In the genomic region with DNA sequence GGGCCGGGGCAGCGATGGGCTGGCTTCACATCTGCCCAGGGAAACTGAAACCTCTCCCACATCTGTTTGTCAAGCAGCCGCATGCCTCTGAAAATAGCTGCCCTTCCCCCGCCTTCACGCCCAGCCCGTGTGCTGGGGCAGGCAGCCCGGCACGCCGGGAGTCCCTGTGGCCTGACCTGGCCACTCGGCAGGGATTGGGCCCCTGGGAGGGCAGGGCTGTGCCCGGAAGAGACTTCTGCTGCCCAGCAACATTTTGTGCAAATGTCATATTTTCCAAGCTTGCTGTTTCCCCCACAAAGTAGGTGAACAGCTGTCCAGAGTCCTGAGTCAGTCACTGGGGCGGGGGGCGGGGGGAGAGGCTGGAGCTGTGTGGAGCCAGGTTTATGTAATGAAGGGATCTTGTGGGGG, we compare ENCODE assay signal across 8 cellular contexts. TPM values are rescaled to one million over a fixed set of nuclear protein-coding genes. Genes with fewer than 3 reads are reported as not detected.
DNase-seq lines count a peak whose midpoint lies in the region; ATAC-seq and TF ChIP-seq lines count a peak whose summit lies in the region.

No MANE protein-coding gene starts in this region.

- peaks cover 5% of the 10 kb centered on the region for H3K4me1 ChIP-seq in ovary (ENCODE audit: insufficient read depth)

- H3K9me3 ChIP-seq in ovary: no peaks in the 10 kb centered on the region

- H3K27me3 ChIP-seq in ovary: no peaks in the 10 kb centered on the region

- ATAC-seq in HG03095 (IDR thresholded peaks at IDR 0.05; ENCODE audit: unreplicated experiment): no peak

- DNase-seq in DMS 273 treated with DMSO at 0.1 percent for 48 hours (lab: John Stamatoyannopoulos, UW): peak; percentile 22
- peak; percentile 74 for DNase-seq in RPMI8226
- peak; percentile 68 to 82 for DNase-seq in foreskin fibroblast
- DNase-seq in ovary: peak; percentile 58 to 73 (median 70)
- no peak for DNase-seq in activated CD8-positive, alpha-beta memory T cell treated with anti-CD3 and anti-CD28 coated beads, Interleukin-2, amount 50 U/mL, for 48 hours
- DNase-seq in NCI-H187 treated with DMSO at 0.1 percent for 48 hours (lab: John Stamatoyannopoulos, UW): no peak
- DNase-seq in NCI-H187 (lab: John Stamatoyannopoulos, UW): no peak

- TF ChIP-seq EP300 in ovary (IDR thresholded peaks at IDR 0.05): no peak

- WGBS in ovary, 3 donors: 7 to 15% (median 9%) methylated on average over 13 of the region's 13 CpGs

- no peak for TF ChIP-seq CTCF in foreskin fibroblast (IDR thresholded peaks at IDR 0.05; ENCODE audit: low read depth, low read length)
- no peak for TF ChIP-seq CTCF in ovary (IDR thresholded peaks at IDR 0.05)

- TF ChIP-seq POLR2A in ovary (IDR thresholded peaks at IDR 0.05): no peak

- peak overlapping the region in 1 of 2 donors; percentile 37 for H3K27ac ChIP-seq in ovary

- H3K4me3 ChIP-seq in foreskin fibroblast (ENCODE audit: low read depth in 1 of 2, low read length in 2 of 2) (peak overlapping the region in 1 of 2 donors; percentile 0), ovary (no peak overlapping the region)

- intact Hi-C loops in ovary (cut with DNase I): no loop called here

- no peaks in the 10 kb centered on the region for H3K36me3 ChIP-seq in ovary

RNA-seq across cellular contexts. Expression of gene COL27A1, which starts 8.2 kb away (rescaled TPM):
- total RNA-seq in ovary: 10 to 100 TPM in 5 of 7 donors, 1 to 10 TPM in 2; 7.1 to 91.2 (median 19.8) TPM
- polyA plus RNA-seq in ovary: 10 to 100 TPM in 1 of 2 donors, 1 to 10 TPM in 1; 5.2 to 16.8 TPM

Comparison
In these comparisons a context has a peak if more than half of its experiments do, and no peak if none do; other contexts are left out.
1. DNase-seq: peak in DMS 273 treated with DMSO at 0.1 percent for 48 hours (single experiment), RPMI8226 (single experiment), foreskin fibroblast (2 of 2) and ovary (5 of 5); none in activated CD8-positive, alpha-beta memory T cell treated with anti-CD3 and anti-CD28 coated beads, Interleukin-2, amount 50 U/mL, for 48 hours (single experiment), NCI-H187 treated with DMSO at 0.1 percent for 48 hours (single experiment) and NCI-H187 (0 of 2).